In the genomic region with DNA sequence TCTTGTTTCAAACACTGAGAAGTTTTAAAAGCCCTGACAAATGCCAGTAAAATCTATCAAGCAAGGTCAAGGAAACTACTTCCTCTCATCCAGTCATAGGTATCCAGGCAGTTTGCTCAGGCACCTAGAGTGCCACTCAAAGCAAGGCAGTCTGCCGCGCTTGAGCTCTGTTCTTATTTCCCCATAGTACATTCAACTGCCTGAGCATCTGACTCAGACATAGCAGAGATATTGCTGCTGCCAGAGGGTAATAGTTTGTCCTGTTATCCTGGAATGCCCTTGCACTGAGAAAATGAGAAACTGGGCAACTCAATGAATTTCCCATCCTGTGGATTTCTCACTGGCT, we compare ENCODE assay signal across 10 cellular contexts. TPM values are rescaled to one million over a fixed set of nuclear protein-coding genes. Genes with fewer than 3 reads are reported as not detected.
A peak's percentile ranks its signal among the peaks of the same experiment; 100 is the strongest.
DNase-seq lines count a peak whose midpoint lies in the region; ATAC-seq and TF ChIP-seq lines count a peak whose summit lies in the region.
"Had no signal": no experiment of that assay in that cellular context is flagged by ENCODE, and none has a peak within 500 bp of the region (broad histone marks: within the 10 kb centered on the region; RNA-seq: fewer than 3 reads in every experiment).

No MANE protein-coding gene starts in this region.

- H3K4me3 ChIP-seq in ascending aorta (no peak overlapping the region), lower lobe of right lung (no peak overlapping the region)

- no peaks in the 10 kb centered on the region for H3K9me3 ChIP-seq in CD4-positive, alpha-beta T cell (ENCODE audit: control insufficient read depth, low read length)
- H3K9me3 ChIP-seq in ascending aorta = no peaks in the 10 kb centered on the region
- H3K9me3 ChIP-seq in lower lobe of right lung = no peaks in the 10 kb centered on the region

- H3K4me1 Mint-ChIP-seq in CD4-positive, alpha-beta T cell (ENCODE audit: low read depth) = peaks cover 36% of the 10 kb centered on the region

- H3K36me3 ChIP-seq in ascending aorta (no peaks in the 10 kb centered on the region), lower lobe of right lung (no peaks in the 10 kb centered on the region)

- POLR2A ChIA-PET in CD4-positive, alpha-beta T cell (lab: Charles Lee) = interaction anchor here (0.7 to 1.9 kb wide), 3 partner anchors 11 to 45 kb away, joined by 4 to 29 read pairs (median 4); a partner anchor contains a TSS

- H3K4me3 Mint-ChIP-seq in CD4-positive, alpha-beta T cell = peak overlapping the region; percentile 12

- CTCF ChIA-PET in CD4-positive, alpha-beta T cell (lab: Charles Lee) = no interaction called here

- no peaks in the 10 kb centered on the region for H3K9me3 Mint-ChIP-seq in CD4-positive, alpha-beta T cell

- no peak for DNase-seq in CD4-positive, alpha-beta T cell
- DNase-seq in HK-2 (ENCODE audit: unreplicated experiment) = peak; percentile 11
- DNase-seq in ascending aorta (ENCODE audit: low spot score in 2 of 2) = peak in 1 of 2 donors; percentile 80
- DNase-seq in lower lobe of right lung = peak; percentile 76
- DNase-seq in activated gamma-delta T cell treated with Interleukin-2 at 50 U/mL for 16 hours = no peak
- DNase-seq: DND-41, mesendoderm had no signal

- intact Hi-C loops in CD4-positive, alpha-beta T cell (cut with DNase I, micrococcal nuclease) = loop anchor here in 1 of 2 experiments (5.0 kb wide), 1 partner anchor 46 kb away; no protein-coding TSS in a partner anchor
- intact Hi-C loops in ascending aorta (cut with DNase I) (loop anchor here (2.0 kb wide), 1 partner anchor 16 kb away; a partner anchor contains a TSS), lower lobe of right lung (cut with DNase I) (no loop called here)

- H3K27me3 ChIP-seq in CD4-positive, alpha-beta T cell (ENCODE audit: control insufficient read depth, insufficient read depth, low read length) = no peaks in the 10 kb centered on the region
- H3K27me3 ChIP-seq in ascending aorta (no peaks in the 10 kb centered on the region), lower lobe of right lung (ENCODE audit: low read depth) (no peaks in the 10 kb centered on the region)

- ATAC-seq in CD4-positive, alpha-beta T cell (ENCODE audit: poor library complexity) = no peak
- ATAC-seq in lower lobe of right lung = peak; percentile 97 to 99
- ATAC-seq in GM19351 (IDR thresholded peaks at IDR 0.05; ENCODE audit: unreplicated experiment) = no peak
- ATAC-seq in HG02981 (IDR thresholded peaks at IDR 0.05; ENCODE audit: unreplicated experiment) = no peak
- no peak for ATAC-seq in HG03196 (IDR thresholded peaks at IDR 0.05; ENCODE audit: unreplicated experiment)

- H3K4me1 ChIP-seq in ascending aorta (peaks cover 0 to 3% of the 10 kb centered on the region in 2 donors), lower lobe of right lung (peaks cover 7% of the 10 kb centered on the region)

- H3K27me3 Mint-ChIP-seq in CD4-positive, alpha-beta T cell = no peaks in the 10 kb centered on the region

- H3K36me3 Mint-ChIP-seq in CD4-positive, alpha-beta T cell (ENCODE audit: low read depth) = no peaks in the 10 kb centered on the region

- no peak overlapping the region for H3K27ac ChIP-seq in CD4-positive, alpha-beta T cell (ENCODE audit: low read depth, low read length)
- H3K27ac ChIP-seq in ascending aorta = peak overlapping the region; percentile 14 to 45
- H3K27ac ChIP-seq in lower lobe of right lung = peak overlapping the region; percentile 31

- peak overlapping the region; percentile 37 for H3K27ac Mint-ChIP-seq in CD4-positive, alpha-beta T cell

- no peak for TF ChIP-seq CTCF in CD4-positive, alpha-beta T cell (IDR thresholded peaks at IDR 0.05)
- no peak for TF ChIP-seq CTCF in ascending aorta (IDR thresholded peaks at IDR 0.05)
- TF ChIP-seq CTCF in lower lobe of right lung (IDR thresholded peaks at IDR 0.05) = no peak

RNA-seq across cellular contexts. Expression of a gene that starts 16.2 kb away (rescaled TPM):
- 10 to 100 TPM; 44.9 to 45.5 TPM for total RNA-seq in CD4-positive, alpha-beta T cell
- 11.4 TPM for total RNA-seq in ascending aorta
- 84.7 TPM for total RNA-seq in lower lobe of right lung

Comparison
In these comparisons a context has a peak if more than half of its experiments do, and no peak if none do; other contexts are left out.
1. ATAC-seq: peak in lower lobe of right lung (2 of 2); none in CD4-positive, alpha-beta T cell (single experiment), GM19351 (single experiment), HG02981 (single experiment) and HG03196 (single experiment).
2. DNase-seq: peak in HK-2 (single experiment) and lower lobe of right lung (single experiment); none in CD4-positive, alpha-beta T cell (0 of 10) and activated gamma-delta T cell treated with Interleukin-2 at 50 U/mL for 16 hours (single experiment).